30 cellular contexts compared by ENCODE assay signal in the genomic region with DNA sequence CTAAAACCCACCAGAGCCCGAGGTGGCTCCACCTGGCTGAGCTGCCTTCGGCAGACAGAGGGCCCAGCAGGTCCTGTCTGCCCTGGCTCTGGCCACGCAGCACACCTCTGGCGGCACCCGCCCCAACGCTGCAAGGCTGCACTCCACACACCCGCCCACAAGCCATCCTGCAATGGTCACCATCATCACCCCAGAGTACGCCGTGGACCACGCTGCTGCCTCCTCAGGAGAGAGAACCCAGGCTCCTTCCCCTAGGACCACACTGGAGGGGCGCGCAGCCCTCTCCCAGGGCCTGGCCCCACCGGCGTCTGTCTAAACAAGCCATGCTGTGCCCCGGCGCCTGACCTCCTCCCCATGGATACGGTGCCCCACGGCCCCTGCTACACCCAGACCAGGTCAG. TPM values are rescaled to one million over a fixed set of nuclear protein-coding genes. Genes with fewer than 3 reads are reported as not detected.
"Had no signal": no experiment of that assay in that cellular context is flagged by ENCODE, and none has a peak within 500 bp of the region (broad histone marks: within the 10 kb centered on the region; RNA-seq: fewer than 3 reads in every experiment).

No MANE protein-coding gene starts in this region.

- H3K27ac Mint-ChIP-seq: activated naive CD8-positive, alpha-beta T cell treated with anti-CD3 and anti-CD28 coated beads for 36 hours; activated T-cell treated with anti-CD3 and anti-CD28 coated beads, Interleukin-2, amount 50 U/mL, for 72 hours; mesothelial cell of epicardium; stimulated activated naive CD8-positive, alpha-beta T cell treated with anti-CD3 and anti-CD28 coated beads, Interleukin-15, Interleukin-2, amounts not matched to agents 100 ng/mL and 50 ng/mL, for 24 hours; T-helper 1 cell treated with Interleukin-12 subunit alpha and Interleukin-12 subunit beta and Interleukin-4 antibody, amounts not matched to agents 30 μg/mL and 1 μg/mL, for 36 hours had no signal

- H3K4me3 ChIP-seq: adrenal gland, ascending aorta, esophagus muscularis mucosa, heart right ventricle, right atrium auricular region, spleen, upper lobe of left lung, vagina had no signal

- H3K4me1 Mint-ChIP-seq: activated naive CD8-positive, alpha-beta T cell treated with anti-CD3 and anti-CD28 coated beads for 36 hours; mesothelial cell of epicardium; naive B cell had no signal

- H3K9me3 ChIP-seq: adrenal gland, ascending aorta, esophagus muscularis mucosa, right atrium auricular region, SK-N-SH, spleen, upper lobe of left lung, vagina had no signal

- H3K27ac ChIP-seq: adrenal gland, ascending aorta, brain microvascular endothelial cell, esophagus muscularis mucosa, heart right ventricle, right atrium auricular region, spleen, upper lobe of left lung, vagina, WERI-Rb-1 had no signal

- H3K4me1 ChIP-seq: adrenal gland, ascending aorta, esophagus muscularis mucosa, heart right ventricle, right atrium auricular region, upper lobe of left lung, vagina had no signal

- H3K4me3 Mint-ChIP-seq: activated naive CD8-positive, alpha-beta T cell treated with anti-CD3 and anti-CD28 coated beads for 36 hours; activated T-cell treated with anti-CD3 and anti-CD28 coated beads, Interleukin-2, amount 50 U/mL, for 72 hours; mesothelial cell of epicardium; stimulated activated naive CD8-positive, alpha-beta T cell treated with anti-CD3 and anti-CD28 coated beads, Interleukin-15, Interleukin-2, amounts not matched to agents 100 ng/mL and 50 ng/mL, for 24 hours; T-helper 1 cell treated with Interleukin-12 subunit alpha and Interleukin-12 subunit beta and Interleukin-4 antibody, amounts not matched to agents 30 μg/mL and 1 μg/mL, for 36 hours had no signal

- H3K9me3 Mint-ChIP-seq: activated naive CD8-positive, alpha-beta T cell treated with anti-CD3 and anti-CD28 coated beads for 36 hours; naive B cell; stimulated activated naive CD8-positive, alpha-beta T cell treated with anti-CD3 and anti-CD28 coated beads, Interleukin-15, Interleukin-2, amounts not matched to agents 100 ng/mL and 50 ng/mL, for 24 hours had no signal

- H3K27me3 Mint-ChIP-seq: activated naive CD8-positive, alpha-beta T cell treated with anti-CD3 and anti-CD28 coated beads for 36 hours; naive B cell; stimulated activated naive CD8-positive, alpha-beta T cell treated with anti-CD3 and anti-CD28 coated beads, Interleukin-15, Interleukin-2, amounts not matched to agents 100 ng/mL and 50 ng/mL, for 24 hours had no signal

- ATAC-seq: activated T-cell treated with anti-CD3 and anti-CD28 coated beads, Interleukin-2, amount 50 U/mL, for 72 hours had no signal

- DNase-seq: activated CD4-positive, alpha-beta T cell treated with anti-CD3 and anti-CD28 coated beads, Interleukin-2, amount 50 U/mL, for 1 hour; activated CD4-positive, CD25-positive, alpha-beta regulatory T cell treated with anti-CD3 and anti-CD28 coated beads, Interleukin-2, amount 50 U/mL, for 72 hours; activated naive CD4-positive, alpha-beta T cell; activated naive CD8-positive, alpha-beta T cell treated with anti-CD3 and anti-CD28 coated beads for 36 hours; activated T-cell treated with anti-CD3 and anti-CD28 coated beads for 4 hours; activated T-cell treated with anti-CD3 and anti-CD28 coated beads, Interleukin-2, amount 50 U/mL, for 72 hours; adrenal gland; brain microvascular endothelial cell; caudate nucleus; dermis blood vessel endothelial cell; effector CD4-positive, alpha-beta T cell; foreskin melanocyte; heart right ventricle; mammary epithelial cell; naive B cell; SK-N-SH; substantia nigra; SW 1271; T-helper 9 cell; upper lobe of left lung; WERI-Rb-1 had no signal

- H3K27me3 ChIP-seq: adrenal gland, ascending aorta, brain microvascular endothelial cell, esophagus muscularis mucosa, heart right ventricle, right atrium auricular region, spleen, upper lobe of left lung, vagina had no signal

RNA-seq across cellular contexts. Expression of gene CPLX1, which starts 39.6 kb away (rescaled TPM):
- total RNA-seq: glomerular endothelial cell had no signal
